Comparison of ENCODE assay signal across 10 cellular contexts in genomic region chrX:39440734-39441305, GRCh38.
DNase-seq lines count a peak whose midpoint lies in the region; ATAC-seq and TF ChIP-seq lines count a peak whose summit lies in the region.
"Had no signal": no experiment of that assay in that cellular context is flagged by ENCODE, and none has a peak within 500 bp of the region (broad histone marks: within the 10 kb centered on the region; RNA-seq: fewer than 3 reads in every experiment).

No MANE protein-coding gene starts in this region.

- peaks cover 0 to 15% (median 11%) of the 10 kb centered on the region in 4 donors for H3K4me1 Mint-ChIP-seq in CD4-positive, alpha-beta memory T cell

- H3K9me3 ChIP-seq in CD4-positive, alpha-beta memory T cell (ENCODE audit: control insufficient read depth in 1 of 2, low read length in 2 of 2) = no peaks in the 10 kb centered on the region

- in situ Hi-C loops in GM13976 (cut with MboI; ENCODE audit: low sequenced_read_pairs, unreplicated experiment) = no loop called here

- peak overlapping the region in 3 of 8 donors; percentile 35 to 73 (median 52) for H3K4me3 Mint-ChIP-seq in CD4-positive, alpha-beta memory T cell

- intact Hi-C loops in CD4-positive, alpha-beta memory T cell (cut with micrococcal nuclease) = loop anchor here (10.0 kb wide), 1 partner anchor 106 kb away; no protein-coding TSS in a partner anchor

- H3K4me1 ChIP-seq in CD4-positive, alpha-beta memory T cell (ENCODE audit: insufficient read depth, low read length) = peaks cover 11% of the 10 kb centered on the region

- peak overlapping the region in 4 of 7 donors; percentile 5 to 83 (median 16) for H3K27ac Mint-ChIP-seq in CD4-positive, alpha-beta memory T cell
- peak overlapping the region; percentile 88 to 90 for H3K27ac Mint-ChIP-seq in activated naive CD4-positive, alpha-beta T cell treated with anti-CD3 and anti-CD28 coated beads, Interleukin-2, amount 50 U/mL, for 72 hours

- peaks cover 0 to 3% of the 10 kb centered on the region in 2 donors for H3K36me3 Mint-ChIP-seq in CD4-positive, alpha-beta memory T cell
- peaks cover 10 to 16% of the 10 kb centered on the region in 2 donors for H3K36me3 Mint-ChIP-seq in activated naive CD4-positive, alpha-beta T cell treated with anti-CD3 and anti-CD28 coated beads, Interleukin-2, amount 50 U/mL, for 72 hours

- H3K4me3 ChIP-seq in CD4-positive, alpha-beta memory T cell (ENCODE audit: low read length in 2 of 2) = no peak overlapping the region

- H3K27ac ChIP-seq in CD4-positive, alpha-beta memory T cell (ENCODE audit: low read depth, low read length) = no peak overlapping the region
- H3K27ac ChIP-seq: epithelial cell of prostate had no signal

- H3K27me3 Mint-ChIP-seq in CD4-positive, alpha-beta memory T cell = no peaks in the 10 kb centered on the region

- DNase-seq in CD4-positive, alpha-beta memory T cell = no peak
- DNase-seq in activated naive CD4-positive, alpha-beta T cell treated with anti-CD3 and anti-CD28 coated beads, Interleukin-2, amount 50 U/mL, for 72 hours (ENCODE audit: low spot score in 2 of 2) = peak in 1 of 2 donors; percentile 55
- no peak for DNase-seq in GM13976 (ENCODE audit: low spot score)
- DNase-seq in activated effector memory CD4-positive, alpha-beta T cell treated with anti-CD3 and anti-CD28 coated beads, Interleukin-2, amount 50 U/mL, for 16 hours = no peak
- no peak for DNase-seq in NCI-H1105 treated with DMSO at 0.1 percent for 48 hours (lab: John Stamatoyannopoulos, UW)
- DNase-seq in dedifferentiated amniotic fluid mesenchymal stem cell (ENCODE audit: extremely low spot score) = no peak
- DNase-seq: SW 1271 had no signal

- POLR2A ChIA-PET in CD4-positive, alpha-beta memory T cell (lab: Charles Lee; ENCODE audit: partially characterized antibody) = no interaction called here

- no peaks in the 10 kb centered on the region for H3K27me3 ChIP-seq in CD4-positive, alpha-beta memory T cell (ENCODE audit: insufficient read depth, low read length)

- ATAC-seq in GM18907 (IDR thresholded peaks at IDR 0.05; ENCODE audit: unreplicated experiment) (peak; percentile 25), HG03097 (IDR thresholded peaks at IDR 0.05; ENCODE audit: low FRiP score, unreplicated experiment) (peak; percentile 18)
- peak; percentile 58 to 87 for ATAC-seq in activated naive CD4-positive, alpha-beta T cell treated with anti-CD3 and anti-CD28 coated beads, Interleukin-2, amount 50 U/mL, for 72 hours

- peaks cover 0 to 9% (median 2%) of the 10 kb centered on the region in 8 donors for H3K9me3 Mint-ChIP-seq in CD4-positive, alpha-beta memory T cell
- H3K9me3 Mint-ChIP-seq in activated naive CD4-positive, alpha-beta T cell treated with anti-CD3 and anti-CD28 coated beads, Interleukin-2, amount 50 U/mL, for 72 hours = peaks cover 10 to 15% of the 10 kb centered on the region in 2 donors

- CTCF ChIA-PET in CD4-positive, alpha-beta memory T cell (lab: Charles Lee; ENCODE audit: partially characterized antibody) = no interaction called here

- TF ChIP-seq CTCF in GM13976 (IDR thresholded peaks at IDR 0.05; ENCODE audit: borderline replicate concordance, control extremely low read depth, extremely low read depth, insufficient read depth, missing control alignments) = no peak

- H3K36me3 ChIP-seq in CD4-positive, alpha-beta memory T cell (ENCODE audit: insufficient read depth, low read length) = no peaks in the 10 kb centered on the region

Comparison
In these comparisons a context has a peak if more than half of its experiments do, and no peak if none do; other contexts are left out.
1. ATAC-seq: peak in every context shown above with its lines; median percentile 72 in activated naive CD4-positive, alpha-beta T cell treated with anti-CD3 and anti-CD28 coated beads, Interleukin-2, amount 50 U/mL, for 72 hours; 25 in GM18907; 18 in HG03097.